Comparison of ENCODE assay signal across 11 cellular contexts in genomic region chr17:57943140-57943539, GRCh38. TPM values are rescaled to one million over a fixed set of nuclear protein-coding genes. Genes with fewer than 3 reads are reported as not detected.
DNase-seq lines count a peak whose midpoint lies in the region; ATAC-seq and TF ChIP-seq lines count a peak whose summit lies in the region.
"Had no signal": no experiment of that assay in that cellular context is flagged by ENCODE, and none has a peak within 500 bp of the region (broad histone marks: within the 10 kb centered on the region; RNA-seq: fewer than 3 reads in every experiment).

No MANE protein-coding gene starts in this region.

- H3K36me3 ChIP-seq in HEK293 (ENCODE audit: control insufficient read depth in 2 of 2, insufficient read depth in 1 of 2, low read length in 2 of 2): no peaks in the 10 kb centered on the region
- H3K36me3 ChIP-seq: ascending aorta had no signal

- CTCF ChIA-PET in HEK293 (lab: Yijun Ruan, JAX): interaction anchor here (0.6 to 0.8 kb wide), 2 partner anchors 362 to 1861 kb away, joined by 3 to 4 read pairs; no protein-coding TSS in a partner anchor

- DNase-seq in fibroblast of villous mesenchyme (ENCODE audit: low read depth) (peak; percentile 39), substantia nigra (lab: John Stamatoyannopoulos, UW) (peak in 3 of 49 donors; percentile 16 to 49 (median 30)), NCI-H1694 (lab: John Stamatoyannopoulos, UW) (no peak), SHP77 treated with DMSO at 0.1 percent for 48 hours (lab: John Stamatoyannopoulos, UW) (no peak), SHP77 (lab: John Stamatoyannopoulos, UW) (no peak)
- DNase-seq in stimulated activated CD4-positive, alpha-beta T cell treated with anti-CD3 and anti-CD28 coated beads, Interleukin-2, amount 100 ng/mL, for 48 hours: no peak
- DNase-seq: activated CD8-positive, alpha-beta T cell treated with anti-CD3 and anti-CD28 coated beads, Interleukin-2, amount 10 ng/mL, durations not matched to agents 7 days and 5 days had no signal

- H3K27ac ChIP-seq in HEK293 (ENCODE audit: extremely low read depth, low read depth, low read length): no peak overlapping the region
- peak overlapping the region; percentile 69 for H3K27ac ChIP-seq in substantia nigra (ENCODE audit: low read depth, low read length, poor library complexity, severe bottlenecking)
- H3K27ac ChIP-seq: KMS-11 had no signal

- H3K9me3 ChIP-seq in HEK293 (ENCODE audit: control insufficient read depth, insufficient read depth, low read depth, low read length): no peaks in the 10 kb centered on the region
- H3K9me3 ChIP-seq: ascending aorta had no signal

- H3K4me1 ChIP-seq in HEK293 (ENCODE audit: control insufficient read depth, insufficient read depth, low read length): peaks cover 48% of the 10 kb centered on the region

- H3K4me3 ChIP-seq in HEK293 (ENCODE audit: low read depth, low read length) (no peak overlapping the region), fibroblast of villous mesenchyme (ENCODE audit: low read depth, low read length) (no peak overlapping the region)
- H3K4me3 ChIP-seq: ascending aorta had no signal

- TF ChIP-seq CTCF in HEK293 (tag by site-specific recombination; IDR thresholded peaks at IDR 0.05): no peak
- no peak for TF ChIP-seq CTCF in fibroblast of villous mesenchyme (IDR thresholded peaks at IDR 0.05; ENCODE audit: insufficient read depth, low read depth, low read length)

- ATAC-seq in SK-N-SH treated with all-trans-retinoic acid at 6 μM for 48 hours: peak; percentile 70
- ATAC-seq: activated CD8-positive, alpha-beta T cell treated with anti-CD3 and anti-CD28 coated beads, Interleukin-2, amount 10 ng/mL, durations not matched to agents 7 days and 5 days had no signal

- POLR2A ChIA-PET in HEK293 (lab: Yijun Ruan, JAX): interaction anchor here (0.7 kb wide), 1 partner anchor 11 kb away, joined by 3 read pairs; no protein-coding TSS in a partner anchor

TF ChIP-seq in HEK293, 187 proteins besides CTCF, POLR2A, EP300 and RAD21:
- TF ChIP-seq ZNF366 (tag by site-specific recombination; conservative IDR thresholded peaks at IDR 0.05) (0 out of 2 replicates have a peak, but pooled peaks have one; percentile 20), ZNF211 (tag by site-specific recombination; IDR thresholded peaks at IDR 0.05; ENCODE audit: low read depth) (no peak)

TF ChIP-seq in SK-N-SH treated with all-trans-retinoic acid at 6 μM for 48 hours, 23 proteins besides CTCF, POLR2A, EP300 and RAD21:
- 0 out of 2 replicates have a peak, but pooled peaks have one; percentile 39 for TF ChIP-seq ZFP3 (CRISPR knock-in tag; IDR thresholded peaks at IDR 0.05)
- TF ChIP-seq, protein P1, sequence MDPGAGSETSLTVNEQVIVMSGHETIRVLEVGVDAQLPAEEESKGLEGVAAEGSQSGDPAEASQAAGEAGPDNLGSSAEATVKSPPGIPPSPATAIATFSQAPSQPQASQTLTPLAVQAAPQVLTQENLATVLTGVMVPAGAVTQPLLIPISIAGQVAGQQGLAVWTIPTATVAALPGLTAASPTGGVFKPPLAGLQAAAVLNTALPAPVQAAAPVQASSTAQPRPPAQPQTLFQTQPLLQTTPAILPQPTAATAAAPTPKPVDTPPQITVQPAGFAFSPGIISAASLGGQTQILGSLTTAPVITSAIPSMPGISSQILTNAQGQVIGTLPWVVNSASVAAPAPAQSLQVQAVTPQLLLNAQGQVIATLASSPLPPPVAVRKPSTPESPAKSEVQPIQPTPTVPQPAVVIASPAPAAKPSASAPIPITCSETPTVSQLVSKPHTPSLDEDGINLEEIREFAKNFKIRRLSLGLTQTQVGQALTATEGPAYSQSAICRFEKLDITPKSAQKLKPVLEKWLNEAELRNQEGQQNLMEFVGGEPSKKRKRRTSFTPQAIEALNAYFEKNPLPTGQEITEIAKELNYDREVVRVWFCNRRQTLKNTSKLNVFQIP (CRISPR knock-in tag; IDR thresholded peaks at IDR 0.05; ENCODE audit: borderline replicate concordance, low read depth): no peak
- no peak for TF ChIP-seq TCF4 (CRISPR knock-in tag; IDR thresholded peaks at IDR 0.05; ENCODE audit: borderline replicate concordance)
- TF ChIP-seq, protein P2, sequence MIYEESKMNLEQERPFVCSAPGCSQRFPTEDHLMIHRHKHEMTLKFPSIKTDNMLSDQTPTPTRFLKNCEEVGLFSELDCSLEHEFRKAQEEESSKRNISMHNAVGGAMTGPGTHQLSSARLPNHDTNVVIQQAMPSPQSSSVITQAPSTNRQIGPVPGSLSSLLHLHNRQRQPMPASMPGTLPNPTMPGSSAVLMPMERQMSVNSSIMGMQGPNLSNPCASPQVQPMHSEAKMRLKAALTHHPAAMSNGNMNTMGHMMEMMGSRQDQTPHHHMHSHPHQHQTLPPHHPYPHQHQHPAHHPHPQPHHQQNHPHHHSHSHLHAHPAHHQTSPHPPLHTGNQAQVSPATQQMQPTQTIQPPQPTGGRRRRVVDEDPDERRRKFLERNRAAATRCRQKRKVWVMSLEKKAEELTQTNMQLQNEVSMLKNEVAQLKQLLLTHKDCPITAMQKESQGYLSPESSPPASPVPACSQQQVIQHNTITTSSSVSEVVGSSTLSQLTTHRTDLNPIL (CRISPR knock-in tag; IDR thresholded peaks at IDR 0.05; ENCODE audit: low read depth): 0 out of 2 replicates have a peak, but pooled peaks have one; percentile 22
- TF ChIP-seq ZNF70 (CRISPR knock-in tag; IDR thresholded peaks at IDR 0.05): no peak
- TF ChIP-seq, protein P3, sequence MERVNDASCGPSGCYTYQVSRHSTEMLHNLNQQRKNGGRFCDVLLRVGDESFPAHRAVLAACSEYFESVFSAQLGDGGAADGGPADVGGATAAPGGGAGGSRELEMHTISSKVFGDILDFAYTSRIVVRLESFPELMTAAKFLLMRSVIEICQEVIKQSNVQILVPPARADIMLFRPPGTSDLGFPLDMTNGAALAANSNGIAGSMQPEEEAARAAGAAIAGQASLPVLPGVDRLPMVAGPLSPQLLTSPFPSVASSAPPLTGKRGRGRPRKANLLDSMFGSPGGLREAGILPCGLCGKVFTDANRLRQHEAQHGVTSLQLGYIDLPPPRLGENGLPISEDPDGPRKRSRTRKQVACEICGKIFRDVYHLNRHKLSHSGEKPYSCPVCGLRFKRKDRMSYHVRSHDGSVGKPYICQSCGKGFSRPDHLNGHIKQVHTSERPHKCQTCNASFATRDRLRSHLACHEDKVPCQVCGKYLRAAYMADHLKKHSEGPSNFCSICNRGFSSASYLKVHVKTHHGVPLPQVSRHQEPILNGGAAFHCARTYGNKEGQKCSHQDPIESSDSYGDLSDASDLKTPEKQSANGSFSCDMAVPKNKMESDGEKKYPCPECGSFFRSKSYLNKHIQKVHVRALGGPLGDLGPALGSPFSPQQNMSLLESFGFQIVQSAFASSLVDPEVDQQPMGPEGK (CRISPR knock-in tag; IDR thresholded peaks at IDR 0.05; ENCODE audit: borderline replicate concordance): peak; percentile 66; the same call in 1 of the 2 replicates
- no peak for TF ChIP-seq PPARA (CRISPR knock-in tag; IDR thresholded peaks at IDR 0.05; ENCODE audit: borderline replicate concordance)
- no peak for TF ChIP-seq RARB (CRISPR knock-in tag; IDR thresholded peaks at IDR 0.05)
- TF ChIP-seq, protein P4, sequence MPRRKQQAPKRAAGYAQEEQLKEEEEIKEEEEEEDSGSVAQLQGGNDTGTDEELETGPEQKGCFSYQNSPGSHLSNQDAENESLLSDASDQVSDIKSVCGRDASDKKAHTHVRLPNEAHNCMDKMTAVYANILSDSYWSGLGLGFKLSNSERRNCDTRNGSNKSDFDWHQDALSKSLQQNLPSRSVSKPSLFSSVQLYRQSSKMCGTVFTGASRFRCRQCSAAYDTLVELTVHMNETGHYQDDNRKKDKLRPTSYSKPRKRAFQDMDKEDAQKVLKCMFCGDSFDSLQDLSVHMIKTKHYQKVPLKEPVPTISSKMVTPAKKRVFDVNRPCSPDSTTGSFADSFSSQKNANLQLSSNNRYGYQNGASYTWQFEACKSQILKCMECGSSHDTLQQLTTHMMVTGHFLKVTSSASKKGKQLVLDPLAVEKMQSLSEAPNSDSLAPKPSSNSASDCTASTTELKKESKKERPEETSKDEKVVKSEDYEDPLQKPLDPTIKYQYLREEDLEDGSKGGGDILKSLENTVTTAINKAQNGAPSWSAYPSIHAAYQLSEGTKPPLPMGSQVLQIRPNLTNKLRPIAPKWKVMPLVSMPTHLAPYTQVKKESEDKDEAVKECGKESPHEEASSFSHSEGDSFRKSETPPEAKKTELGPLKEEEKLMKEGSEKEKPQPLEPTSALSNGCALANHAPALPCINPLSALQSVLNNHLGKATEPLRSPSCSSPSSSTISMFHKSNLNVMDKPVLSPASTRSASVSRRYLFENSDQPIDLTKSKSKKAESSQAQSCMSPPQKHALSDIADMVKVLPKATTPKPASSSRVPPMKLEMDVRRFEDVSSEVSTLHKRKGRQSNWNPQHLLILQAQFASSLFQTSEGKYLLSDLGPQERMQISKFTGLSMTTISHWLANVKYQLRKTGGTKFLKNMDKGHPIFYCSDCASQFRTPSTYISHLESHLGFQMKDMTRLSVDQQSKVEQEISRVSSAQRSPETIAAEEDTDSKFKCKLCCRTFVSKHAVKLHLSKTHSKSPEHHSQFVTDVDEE (CRISPR knock-in tag; IDR thresholded peaks at IDR 0.05): no peak
- peak; percentile 69; the same call in 1 of the 2 replicates for TF ChIP-seq ZC3H10 (CRISPR knock-in tag; IDR thresholded peaks at IDR 0.05)
- peak; percentile 63 for TF ChIP-seq ISL1 (CRISPR knock-in tag; IDR thresholded peaks at IDR 0.05)
- TF ChIP-seq ARNTL (CRISPR knock-in tag; IDR thresholded peaks at IDR 0.05; ENCODE audit: borderline replicate concordance, low read depth): 0 out of 2 replicates have a peak, but pooled peaks have one; percentile 33

RNA-seq across cellular contexts. Expression of gene CUEDC1, which starts 12.1 kb away (rescaled TPM):
- 21.6 and 22.9 TPM in 2 replicates for total RNA-seq in fibroblast of villous mesenchyme

RNA-seq across cellular contexts. Expression of gene VEZF1, which starts 44.9 kb away (rescaled TPM):
- total RNA-seq in fibroblast of villous mesenchyme: 40.3 and 51.8 TPM in 2 replicates
